ENCODE assay signal across 30 cellular contexts in genomic region chr11:18750944-18751343, GRCh38. TPM values are rescaled to one million over a fixed set of nuclear protein-coding genes. Genes with fewer than 3 reads are reported as not detected.
"Had no signal": no experiment of that assay in that cellular context is flagged by ENCODE, and none has a peak within 500 bp of the region (broad histone marks: within the 10 kb centered on the region; RNA-seq: fewer than 3 reads in every experiment).

No MANE protein-coding gene starts in this region.

- H3K4me3 ChIP-seq: colonic mucosa, esophagus squamous epithelium, gastrocnemius medialis, heart right ventricle, left lung, lower lobe of right lung had no signal

- H3K4me1 ChIP-seq: colonic mucosa, gastrocnemius medialis, left lung, lower lobe of right lung had no signal

- H3K9me3 ChIP-seq: colonic mucosa, esophagus squamous epithelium, gastrocnemius medialis, heart right ventricle, left lung, lower lobe of right lung had no signal

- H3K36me3 ChIP-seq: colonic mucosa, esophagus squamous epithelium, gastrocnemius medialis, heart right ventricle, left lung, lower lobe of right lung had no signal

- H3K27me3 ChIP-seq: colonic mucosa, esophagus squamous epithelium, gastrocnemius medialis, left lung had no signal

- FAIRE-seq: endometrium, islet of Langerhans had no signal

- H3K27ac ChIP-seq: colonic mucosa, epithelial cell of prostate, gastrocnemius medialis, heart right ventricle, left lung, lower lobe of right lung had no signal

- DNase-seq: colonic mucosa; cortex of kidney; effector CD8-positive, alpha-beta T cell; effector memory CD8-positive, alpha-beta T cell; endodermal cell; erythroblast; esophagus squamous epithelium; foreskin fibroblast; foreskin melanocyte; gastrocnemius medialis; glutamatergic neuron; heart right ventricle; hippocampal formation; left cardiac atrium; left lung; left ventricle myocardium superior; lower lobe of right lung; mesenchymal stem cell; midbrain; naive thymus-derived CD4-positive, alpha-beta T cell had no signal

RNA-seq across cellular contexts. Expression of gene IGSF22, which starts 25.0 kb away (rescaled TPM):
- total RNA-seq: esophagus mucosa, gastrocnemius medialis had no signal

RNA-seq across cellular contexts. Expression of gene PTPN5, which starts 40.7 kb away (rescaled TPM):
- total RNA-seq: dermis microvascular lymphatic vessel endothelial cell; esophagus mucosa; glomerular endothelial cell; kidney epithelial cell; lung microvascular endothelial cell; mononuclear cell; naive thymus-derived CD4-positive, alpha-beta T cell had no signal
- polyA plus RNA-seq: keratinocyte; naive thymus-derived CD4-positive, alpha-beta T cell had no signal
